ENCODE assay signal across 13 cellular contexts in the genomic region with DNA sequence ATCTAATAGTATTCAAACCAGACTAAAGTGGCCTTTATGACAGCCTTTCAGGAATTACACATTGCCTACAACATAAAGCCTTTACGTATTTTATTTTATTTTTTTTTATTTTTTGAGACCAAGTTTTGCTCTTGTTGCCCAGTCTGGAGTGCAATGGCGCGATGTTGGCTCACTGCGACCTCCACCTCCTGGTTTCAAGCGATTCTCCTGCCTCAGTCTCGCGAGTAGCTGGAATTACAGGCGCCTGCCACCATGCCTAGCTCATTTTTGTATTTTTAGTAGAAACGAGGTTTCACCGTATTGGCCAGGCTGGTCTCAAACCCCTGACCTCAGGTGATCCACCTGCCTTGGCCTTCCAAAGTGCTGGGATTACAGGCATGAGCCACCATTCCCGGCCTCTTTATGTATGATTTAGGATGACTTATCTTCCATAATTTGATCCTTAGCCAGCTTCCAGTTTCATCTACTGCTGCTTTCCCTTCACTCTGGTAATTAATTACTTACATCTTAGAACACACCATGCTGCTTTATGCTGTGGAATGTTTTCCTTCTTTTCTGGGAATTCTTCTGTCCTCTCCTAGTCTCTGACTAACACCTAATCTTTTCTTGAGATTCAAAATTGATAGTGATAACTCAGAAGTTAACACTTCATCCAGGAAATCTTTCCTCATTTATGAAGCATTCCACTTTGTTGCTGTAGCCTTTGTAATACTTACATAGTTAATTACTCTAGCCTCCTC. TPM values are rescaled to one million over a fixed set of nuclear protein-coding genes. Genes with fewer than 3 reads are reported as not detected.
A peak's percentile ranks its signal among the peaks of the same experiment; 100 is the strongest.
DNase-seq lines count a peak whose midpoint lies in the region; ATAC-seq, FAIRE-seq and TF ChIP-seq lines count a peak whose summit lies in the region.
"Had no signal": no experiment of that assay in that cellular context is flagged by ENCODE, and none has a peak within 500 bp of the region (broad histone marks: within the 10 kb centered on the region; RNA-seq: fewer than 3 reads in every experiment).

No MANE protein-coding gene starts in this region.

- no peaks in the 10 kb centered on the region for H3K9me2 ChIP-seq in PC-9 (ENCODE audit: insufficient read depth)

- no peak overlapping the region for H2AFZ ChIP-seq in PC-9

- H3K36me3 Mint-ChIP-seq in activated naive CD4-positive, alpha-beta T cell treated with anti-CD3 and anti-CD28 coated beads, Interleukin-2, amount 10 ng/mL, durations not matched to agents 7 days and 5 days: peaks cover 29% of the 10 kb centered on the region
- peaks cover 7% of the 10 kb centered on the region for H3K36me3 Mint-ChIP-seq in chondrocyte (ENCODE audit: low read depth)
- H3K36me3 Mint-ChIP-seq in stimulated activated effector memory CD8-positive, alpha-beta T cell treated with anti-CD3 and anti-CD28 coated beads, Interleukin-12 subunit alpha, Interleukin-12 subunit beta, amount 100 ng/mL, for 72 hours: peaks cover 54% of the 10 kb centered on the region

- no peak for FAIRE-seq in GM12892 (lab: Jason Lieb, UNC)

- 0 out of 2 replicates have a peak overlapping the region, but pooled peaks have one; percentile 19 for H3K27ac ChIP-seq in PC-9
- H3K27ac ChIP-seq: HL-60 had no signal

- peak overlapping the region; percentile 54 for H3K4me3 Mint-ChIP-seq in activated naive CD4-positive, alpha-beta T cell treated with anti-CD3 and anti-CD28 coated beads, Interleukin-2, amount 10 ng/mL, durations not matched to agents 7 days and 5 days
- no peak overlapping the region for H3K4me3 Mint-ChIP-seq in chondrocyte (ENCODE audit: unreplicated experiment)
- H3K4me3 Mint-ChIP-seq in stimulated activated effector memory CD8-positive, alpha-beta T cell treated with anti-CD3 and anti-CD28 coated beads, Interleukin-12 subunit alpha, Interleukin-12 subunit beta, amount 100 ng/mL, for 72 hours: peak overlapping the region; percentile 82

- H3K4me1 ChIP-seq in PC-9 (replicated peaks; ENCODE audit: insufficient read depth): peaks cover 17% of the 10 kb centered on the region

- no peaks in the 10 kb centered on the region for H3F3A ChIP-seq in PC-9 (ENCODE audit: insufficient read depth, low read depth)

- H3K9me3 Mint-ChIP-seq in activated naive CD4-positive, alpha-beta T cell treated with anti-CD3 and anti-CD28 coated beads, Interleukin-2, amount 10 ng/mL, durations not matched to agents 7 days and 5 days: no peaks in the 10 kb centered on the region
- no peaks in the 10 kb centered on the region for H3K9me3 Mint-ChIP-seq in chondrocyte (ENCODE audit: low read depth)
- no peaks in the 10 kb centered on the region for H3K9me3 Mint-ChIP-seq in stimulated activated effector memory CD8-positive, alpha-beta T cell treated with anti-CD3 and anti-CD28 coated beads, Interleukin-12 subunit alpha, Interleukin-12 subunit beta, amount 100 ng/mL, for 72 hours

- CTCF ChIA-PET in activated naive CD4-positive, alpha-beta T cell treated with anti-CD3 and anti-CD28 coated beads, Interleukin-2, amount 10 ng/mL, durations not matched to agents 7 days and 5 days (lab: Charles Lee): interaction anchor here (1.5 kb wide), 1 partner anchor 62 kb away, joined by 3 read pairs; no protein-coding TSS in a partner anchor
- CTCF ChIA-PET in PC-9 (lab: Charles Lee): interaction anchor here (0.5 kb wide), 1 partner anchor 436 kb away, joined by 3 read pairs; a partner anchor contains a TSS

- no peak for TF ChIP-seq POLR2A in GM12892 (IDR thresholded peaks at IDR 0.05; ENCODE audit: low read depth, low read length)

- ATAC-seq in stimulated activated effector memory CD8-positive, alpha-beta T cell treated with anti-CD3 and anti-CD28 coated beads, Interleukin-12 subunit alpha, Interleukin-12 subunit beta, amount 100 ng/mL, for 72 hours: no peak

- no peaks in the 10 kb centered on the region for H3K27me3 Mint-ChIP-seq in activated naive CD4-positive, alpha-beta T cell treated with anti-CD3 and anti-CD28 coated beads, Interleukin-2, amount 10 ng/mL, durations not matched to agents 7 days and 5 days
- no peaks in the 10 kb centered on the region for H3K27me3 Mint-ChIP-seq in chondrocyte (ENCODE audit: low read depth)

- POLR2A ChIA-PET in PC-9 (lab: Charles Lee; ENCODE audit: unreplicated experiment): no interaction called here

- no peak overlapping the region for H3K4me3 ChIP-seq in PC-9

- peaks cover 32% of the 10 kb centered on the region for H3K4me1 Mint-ChIP-seq in activated naive CD4-positive, alpha-beta T cell treated with anti-CD3 and anti-CD28 coated beads, Interleukin-2, amount 10 ng/mL, durations not matched to agents 7 days and 5 days
- peaks cover 26% of the 10 kb centered on the region for H3K4me1 Mint-ChIP-seq in chondrocyte (ENCODE audit: low read depth)
- H3K4me1 Mint-ChIP-seq in stimulated activated effector memory CD8-positive, alpha-beta T cell treated with anti-CD3 and anti-CD28 coated beads, Interleukin-12 subunit alpha, Interleukin-12 subunit beta, amount 100 ng/mL, for 72 hours: peaks cover 14% of the 10 kb centered on the region

- H3K36me3 ChIP-seq in PC-9 (ENCODE audit: low read depth): peaks cover 32% of the 10 kb centered on the region; the same call in 1 of the 2 replicates

- no TSS peak for BruUV-seq in PC-9 (replicated peaks; lab: Mats Ljungman, UMichigan)

- TF ChIP-seq CTCF in PC-9 (conservative IDR thresholded peaks at IDR 0.05) (no peak), chondrocyte (IDR thresholded peaks at IDR 0.05) (no peak), GM13977 (IDR thresholded peaks at IDR 0.05; ENCODE audit: extremely low read depth, insufficient read depth, missing control alignments) (no peak)

- peak overlapping the region; percentile 94; the same call in 1 of the 2 replicates for H3K4me2 ChIP-seq in PC-9

- no peak for DNase-seq in activated naive CD4-positive, alpha-beta T cell treated with anti-CD3 and anti-CD28 coated beads, Interleukin-2, amount 10 ng/mL, durations not matched to agents 7 days and 5 days
- no peak for DNase-seq in activated naive CD4-positive, alpha-beta T cell (lab: John Stamatoyannopoulos, UW)
- no peak for DNase-seq in PC-9
- no peak for DNase-seq in chondrocyte (ENCODE audit: low spot score)
- no peak for DNase-seq in stimulated activated effector memory CD8-positive, alpha-beta T cell treated with anti-CD3 and anti-CD28 coated beads, Interleukin-12 subunit alpha, Interleukin-12 subunit beta, amount 100 ng/mL, for 72 hours (ENCODE audit: low spot score in 2 of 2)
- DNase-seq in GM13977 (ENCODE audit: low spot score): no peak
- DNase-seq in DMS114 treated with DMSO at 0.1 percent for 48 hours (lab: John Stamatoyannopoulos, UW; ENCODE audit: unreplicated experiment): no peak
- DNase-seq in GM12892 (ENCODE audit: insufficient read length): no peak
- DNase-seq: activated CD4-positive, alpha-beta T cell treated with anti-CD3 and anti-CD28 coated beads, Interleukin-2, amount 50 U/mL, for 48 hours; aorta; H7; SW 1271 had no signal

- H4K20me1 ChIP-seq in PC-9 (ENCODE audit: insufficient read depth): peaks cover 50% of the 10 kb centered on the region

- peak overlapping the region; percentile 77 for H3K27ac Mint-ChIP-seq in activated naive CD4-positive, alpha-beta T cell treated with anti-CD3 and anti-CD28 coated beads, Interleukin-2, amount 10 ng/mL, durations not matched to agents 7 days and 5 days
- peak overlapping the region; percentile 59 for H3K27ac Mint-ChIP-seq in chondrocyte (ENCODE audit: unreplicated experiment)
- peak overlapping the region; percentile 41 for H3K27ac Mint-ChIP-seq in stimulated activated effector memory CD8-positive, alpha-beta T cell treated with anti-CD3 and anti-CD28 coated beads, Interleukin-12 subunit alpha, Interleukin-12 subunit beta, amount 100 ng/mL, for 72 hours

- in situ Hi-C loops in GM13977 (cut with MboI; ENCODE audit: low pct_unique_long_range_greater_than_20kb, low sequenced_read_pairs, unreplicated experiment): no loop called here

- intact Hi-C loops in PC-9 (cut with micrococcal nuclease; ENCODE audit: unreplicated experiment): no loop called here

- peaks cover 67% of the 10 kb centered on the region for H3K79me2 ChIP-seq in PC-9 (ENCODE audit: low read depth)

- no peaks in the 10 kb centered on the region for H3K9me3 ChIP-seq in PC-9 (ENCODE audit: insufficient read depth, low read depth)

- no peaks in the 10 kb centered on the region for H3K27me3 ChIP-seq in PC-9 (ENCODE audit: insufficient read depth, low read depth)

RNA-seq across cellular contexts. Expression of a gene that starts 2.6 kb away (rescaled TPM):
- total RNA-seq in PC-9 (2021) (66.6 and 83.8 TPM in 2 replicates), chondrocyte (75.1 to 88.4 TPM (median 76.7 TPM) in 3 replicates)
- 43.2 TPM for polyA plus RNA-seq in GM12892 (2012; ENCODE audit: missing spikeins)
